In genomic region chr16:53865492-53865863, GRCh38 we compare ENCODE assay signal across 8 cellular contexts.
A peak's percentile ranks its signal among the peaks of the same experiment; 100 is the strongest.
DNase-seq lines count a peak whose midpoint lies in the region; ATAC-seq and TF ChIP-seq lines count a peak whose summit lies in the region.

No MANE protein-coding gene starts in this region.

- peak; percentile 42 for ATAC-seq in GM18520 (IDR thresholded peaks at IDR 0.05; ENCODE audit: unreplicated experiment)
- peak; percentile 50 for ATAC-seq in HG03558 (IDR thresholded peaks at IDR 0.05; ENCODE audit: extremely low read depth, unreplicated experiment)
- ATAC-seq in lung (ENCODE audit: insufficient read depth, low FRiP score) = peak; percentile 53
- ATAC-seq in GM21737 (IDR thresholded peaks at IDR 0.05; ENCODE audit: unreplicated experiment) = no peak
- ATAC-seq in natural killer cell = no peak

- H3K27ac Mint-ChIP-seq in natural killer cell = no peak overlapping the region

- H3K27me3 Mint-ChIP-seq in natural killer cell (ENCODE audit: low read depth in 2 of 2) = no peaks in the 10 kb centered on the region

- H3K4me1 Mint-ChIP-seq in natural killer cell = peaks cover 7% of the 10 kb centered on the region in 2 donors

- H3K4me1 ChIP-seq in lung (ENCODE audit: control insufficient read depth in 2 of 2, insufficient read depth in 2 of 2, low read length in 2 of 2) = peaks cover 0 to 5% of the 10 kb centered on the region in 2 donors

- TF ChIP-seq CTCF in astrocyte of the spinal cord (IDR thresholded peaks at IDR 0.05; ENCODE audit: low read depth, low read length) = no peak
- TF ChIP-seq CTCF in lung (IDR thresholded peaks at IDR 0.05; ENCODE audit: control extremely low read depth, extremely low read depth) = no peak
- TF ChIP-seq CTCF in natural killer cell (IDR thresholded peaks at IDR 0.05) = no peak

- WGBS in lung, 2 donors = 8 to 11% methylated on average over 1 of the region's 1 CpG

- H3K27me3 ChIP-seq in lung (ENCODE audit: control insufficient read depth, insufficient read depth) = no peaks in the 10 kb centered on the region

- H3K27ac ChIP-seq in lung (ENCODE audit: low read depth in 1 of 2, low read length in 1 of 2) = peak overlapping the region in 1 of 2 donors; percentile 75

- in situ Hi-C loops in astrocyte of the spinal cord (cut with HindIII; ENCODE audit: low sequenced_read_pairs) = no loop called here

- H3K36me3 ChIP-seq in lung (ENCODE audit: control insufficient read depth in 2 of 2, insufficient read depth in 2 of 2, low read length in 2 of 2) = peaks cover 3 to 8% of the 10 kb centered on the region in 2 donors

- no peaks in the 10 kb centered on the region for H3K9me3 ChIP-seq in lung (ENCODE audit: control insufficient read depth in 2 of 2, insufficient read depth in 1 of 2, low read length in 1 of 2)

- no peak overlapping the region for H3K4me3 ChIP-seq in astrocyte of the spinal cord (ENCODE audit: low read depth, low read length)
- H3K4me3 ChIP-seq in lung = no peak overlapping the region

- H3K9me3 Mint-ChIP-seq in natural killer cell = peaks cover 0 to 2% of the 10 kb centered on the region in 2 donors

- intact Hi-C loops in natural killer cell (cut with micrococcal nuclease) = no loop called here

- peaks cover 10% of the 10 kb centered on the region for H3K36me3 Mint-ChIP-seq in natural killer cell

- H3K4me3 Mint-ChIP-seq in natural killer cell = no peak overlapping the region

- DNase-seq in astrocyte of the spinal cord (ENCODE audit: low read depth, low spot score) (peak; percentile 46), lung (ENCODE audit: low spot score) (no peak), natural killer cell (no peak), DMS153 (lab: John Stamatoyannopoulos, UW) (no peak)
- no peak for DNase-seq in stimulated activated CD4-positive, alpha-beta T cell treated with anti-CD3 and anti-CD28 coated beads, Interleukin-4, amount 100 ng/mL, for 24 hours

Comparison
In these comparisons a context has a peak if more than half of its experiments do, and no peak if none do; other contexts are left out.
1. ATAC-seq: peak in GM18520 (single experiment), HG03558 (single experiment) and lung (single experiment); none in GM21737 (single experiment) and natural killer cell (0 of 3).